8 cellular contexts compared by ENCODE assay signal in the genomic region with DNA sequence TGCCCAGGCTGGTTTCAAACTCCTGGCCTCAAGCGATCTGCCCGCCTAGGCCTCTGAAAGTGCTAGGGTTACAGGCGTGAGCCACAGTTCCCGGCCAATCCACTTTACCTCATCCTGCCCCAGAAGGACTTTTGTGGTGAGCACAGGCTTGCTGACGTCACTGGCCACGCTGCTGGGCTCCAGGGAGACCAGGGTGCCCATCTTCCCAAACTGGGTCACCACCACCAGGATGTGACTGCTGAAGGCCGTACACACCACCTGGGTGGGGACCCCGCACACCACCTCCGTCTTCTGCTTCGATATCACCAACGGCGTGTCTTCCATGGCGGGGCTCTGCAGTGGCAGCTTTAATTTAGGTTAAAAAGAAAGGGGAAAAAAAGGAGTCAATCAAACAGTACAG. TPM values are rescaled to one million over a fixed set of nuclear protein-coding genes. Genes with fewer than 3 reads are reported as not detected.
DNase-seq lines count a peak whose midpoint lies in the region; ATAC-seq and TF ChIP-seq lines count a peak whose summit lies in the region.

No MANE protein-coding gene starts in this region.

- WGBS in testis, 2 donors, result 62 to 63% methylated on average over 13 of the region's 13 CpGs

- no peak for TF ChIP-seq POLR2A in testis (IDR thresholded peaks at IDR 0.05)

- peaks cover 23% of the 10 kb centered on the region for H3K4me1 Mint-ChIP-seq in CD4-positive, alpha-beta T cell (ENCODE audit: low read depth)
- peaks cover 32% of the 10 kb centered on the region for H3K4me1 Mint-ChIP-seq in activated naive CD8-positive, alpha-beta T cell treated with anti-CD3 and anti-CD28 coated beads for 36 hours

- H3K4me3 Mint-ChIP-seq in CD4-positive, alpha-beta T cell, result peak overlapping the region; percentile 87
- H3K4me3 Mint-ChIP-seq in activated naive CD8-positive, alpha-beta T cell treated with anti-CD3 and anti-CD28 coated beads for 36 hours, result peak overlapping the region; percentile 92

- DNase-seq in CD4-positive, alpha-beta T cell, result no peak
- DNase-seq in LNCaP clone FGC (ENCODE audit: low read depth) (no peak), kidney epithelial cell (ENCODE audit: low read depth) (no peak), testis (no peak)
- DNase-seq in activated naive CD8-positive, alpha-beta T cell treated with anti-CD3 and anti-CD28 coated beads for 36 hours, result no peak

- CTCF ChIA-PET in CD4-positive, alpha-beta T cell (lab: Charles Lee), result interaction anchor here (0.7 kb wide), 1 partner anchor 409 kb away, joined by 3 read pairs; the partner anchor contains the start of gene ZFAND2A

- H3K4me3 ChIP-seq in LNCaP clone FGC (ENCODE audit: low read depth, low read length) (peak overlapping the region; percentile 94), kidney epithelial cell (ENCODE audit: low read depth, low read length) (peak overlapping the region; percentile 96), testis (peak overlapping the region; percentile 96 to 98)

- H3K27ac ChIP-seq in CD4-positive, alpha-beta T cell (ENCODE audit: low read depth, low read length), result peak overlapping the region; percentile 83
- H3K27ac ChIP-seq in testis, result peak overlapping the region in 1 of 2 donors; percentile 96

- no peaks in the 10 kb centered on the region for H3K27me3 ChIP-seq in CD4-positive, alpha-beta T cell (ENCODE audit: control insufficient read depth, insufficient read depth, low read length)
- H3K27me3 ChIP-seq in kidney epithelial cell (ENCODE audit: control insufficient read depth, insufficient read depth, low read length) (no peaks in the 10 kb centered on the region), testis (no peaks in the 10 kb centered on the region)

- no peaks in the 10 kb centered on the region for H3K9me3 Mint-ChIP-seq in CD4-positive, alpha-beta T cell
- H3K9me3 Mint-ChIP-seq in activated naive CD8-positive, alpha-beta T cell treated with anti-CD3 and anti-CD28 coated beads for 36 hours, result no peaks in the 10 kb centered on the region

- H3K36me3 ChIP-seq in kidney epithelial cell (ENCODE audit: control insufficient read depth, insufficient read depth, low read length), result peaks cover 2% of the 10 kb centered on the region
- H3K36me3 ChIP-seq in testis (ENCODE audit: low read depth, missing control alignments), result no peaks in the 10 kb centered on the region

- ATAC-seq in CD4-positive, alpha-beta T cell (ENCODE audit: poor library complexity), result no peak
- ATAC-seq in HG03442 (IDR thresholded peaks at IDR 0.05; ENCODE audit: unreplicated experiment) (no peak), GM19395 (IDR thresholded peaks at IDR 0.05; ENCODE audit: unreplicated experiment) (no peak), GM18909 (IDR thresholded peaks at IDR 0.05; ENCODE audit: poor library complexity, unreplicated experiment) (no peak)

- intact Hi-C loops in CD4-positive, alpha-beta T cell (cut with DNase I, micrococcal nuclease), result loop anchor here in 1 of 2 experiments (1.0 kb wide), 1 partner anchor 65 kb away; the partner anchor contains the start of gene INTS1
- intact Hi-C loops in testis (cut with DNase I; ENCODE audit: low total_unique reads), result no loop called here

- H3K27ac Mint-ChIP-seq in CD4-positive, alpha-beta T cell, result peak overlapping the region; percentile 92
- peak overlapping the region; percentile 91 for H3K27ac Mint-ChIP-seq in activated naive CD8-positive, alpha-beta T cell treated with anti-CD3 and anti-CD28 coated beads for 36 hours

- TF ChIP-seq CTCF in CD4-positive, alpha-beta T cell (IDR thresholded peaks at IDR 0.05), result no peak
- no peak for TF ChIP-seq CTCF in LNCaP clone FGC (IDR thresholded peaks at IDR 0.05; ENCODE audit: control insufficient read depth, extremely low read depth, insufficient read depth)
- TF ChIP-seq CTCF in kidney epithelial cell (IDR thresholded peaks at IDR 0.05; ENCODE audit: insufficient read depth, low read length, poor library complexity, severe bottlenecking), result no peak
- no peak for TF ChIP-seq CTCF in testis (IDR thresholded peaks at IDR 0.05)

- POLR2A ChIA-PET in CD4-positive, alpha-beta T cell (lab: Charles Lee), result no interaction called here

- no peaks in the 10 kb centered on the region for H3K27me3 Mint-ChIP-seq in CD4-positive, alpha-beta T cell
- H3K27me3 Mint-ChIP-seq in activated naive CD8-positive, alpha-beta T cell treated with anti-CD3 and anti-CD28 coated beads for 36 hours, result no peaks in the 10 kb centered on the region

- H3K36me3 Mint-ChIP-seq in CD4-positive, alpha-beta T cell (ENCODE audit: low read depth), result peaks cover 17% of the 10 kb centered on the region
- H3K36me3 Mint-ChIP-seq in activated naive CD8-positive, alpha-beta T cell treated with anti-CD3 and anti-CD28 coated beads for 36 hours, result peaks cover 16% of the 10 kb centered on the region

- H3K9me3 ChIP-seq in CD4-positive, alpha-beta T cell (ENCODE audit: control insufficient read depth, low read length), result no peaks in the 10 kb centered on the region
- H3K9me3 ChIP-seq in testis, result no peaks in the 10 kb centered on the region

- peaks cover 22% of the 10 kb centered on the region for H3K4me1 ChIP-seq in testis

RNA-seq across cellular contexts. Expression of gene PSMG3, which starts 0.8 kb away (rescaled TPM):
- total RNA-seq in CD4-positive, alpha-beta T cell, result 10 to 100 TPM; 13.3 to 13.8 TPM
- total RNA-seq in activated naive CD8-positive, alpha-beta T cell treated with anti-CD3 and anti-CD28 coated beads for 36 hours, result 10 to 100 TPM; 55.1 to 57.0 TPM
- total RNA-seq in kidney epithelial cell (73.9 and 79.8 TPM in 2 replicates), testis (10 to 100 TPM; 39.1 to 44.5 TPM)
- 23.7 TPM for polyA plus RNA-seq in testis (ENCODE audit: insufficient read depth, low read depth, low replicate concordance)

RNA-seq across cellular contexts. Expression of gene TMEM184A, which starts 13.0 kb away (rescaled TPM):
- under 1 TPM in 1 of 2 experiments, not detected in 1; 0.06 TPM for total RNA-seq in CD4-positive, alpha-beta T cell
- total RNA-seq in activated naive CD8-positive, alpha-beta T cell treated with anti-CD3 and anti-CD28 coated beads for 36 hours, result under 1 TPM; 0.14 to 0.22 TPM
- total RNA-seq in kidney epithelial cell (5.7 and 5.8 TPM in 2 replicates), testis (10 to 100 TPM; 18.7 to 20.9 TPM)
- polyA plus RNA-seq in testis (ENCODE audit: insufficient read depth, low read depth, low replicate concordance), result 7.1 TPM

RNA-seq across cellular contexts. Expression of gene MAFK, which starts 38.5 kb away (rescaled TPM):
- 10 to 100 TPM; 60.1 to 65.0 TPM for total RNA-seq in CD4-positive, alpha-beta T cell
- total RNA-seq in activated naive CD8-positive, alpha-beta T cell treated with anti-CD3 and anti-CD28 coated beads for 36 hours, result 10 to 100 TPM; 39.1 to 43.7 TPM
- total RNA-seq in kidney epithelial cell (20.1 and 20.4 TPM in 2 replicates), testis (10 to 100 TPM; 17.9 to 25.8 TPM)
- polyA plus RNA-seq in testis (ENCODE audit: insufficient read depth, low read depth, low replicate concordance), result 15.0 TPM
